ENCODE assay signal across 1 cellular context in genomic region chr5:34001231-34001935, GRCh38.
TF ChIP-seq lines count a peak whose summit lies in the region.

No MANE protein-coding gene starts in this region.

TF ChIP-seq in IMR-90, 13 proteins besides CTCF, POLR2A, EP300 and RAD21 (continued from another document):
- TF ChIP-seq ELK1 (IDR thresholded peaks at IDR 0.05; ENCODE audit: borderline replicate concordance, low read depth, low read length) (no peak), BHLHE40 (IDR thresholded peaks at IDR 0.05; ENCODE audit: low read depth, low read length) (no peak), MXI1 (IDR thresholded peaks at IDR 0.05; ENCODE audit: borderline replicate concordance, low read depth, low read length) (no peak)
